19 cellular contexts compared by ENCODE assay signal in the genomic region with DNA sequence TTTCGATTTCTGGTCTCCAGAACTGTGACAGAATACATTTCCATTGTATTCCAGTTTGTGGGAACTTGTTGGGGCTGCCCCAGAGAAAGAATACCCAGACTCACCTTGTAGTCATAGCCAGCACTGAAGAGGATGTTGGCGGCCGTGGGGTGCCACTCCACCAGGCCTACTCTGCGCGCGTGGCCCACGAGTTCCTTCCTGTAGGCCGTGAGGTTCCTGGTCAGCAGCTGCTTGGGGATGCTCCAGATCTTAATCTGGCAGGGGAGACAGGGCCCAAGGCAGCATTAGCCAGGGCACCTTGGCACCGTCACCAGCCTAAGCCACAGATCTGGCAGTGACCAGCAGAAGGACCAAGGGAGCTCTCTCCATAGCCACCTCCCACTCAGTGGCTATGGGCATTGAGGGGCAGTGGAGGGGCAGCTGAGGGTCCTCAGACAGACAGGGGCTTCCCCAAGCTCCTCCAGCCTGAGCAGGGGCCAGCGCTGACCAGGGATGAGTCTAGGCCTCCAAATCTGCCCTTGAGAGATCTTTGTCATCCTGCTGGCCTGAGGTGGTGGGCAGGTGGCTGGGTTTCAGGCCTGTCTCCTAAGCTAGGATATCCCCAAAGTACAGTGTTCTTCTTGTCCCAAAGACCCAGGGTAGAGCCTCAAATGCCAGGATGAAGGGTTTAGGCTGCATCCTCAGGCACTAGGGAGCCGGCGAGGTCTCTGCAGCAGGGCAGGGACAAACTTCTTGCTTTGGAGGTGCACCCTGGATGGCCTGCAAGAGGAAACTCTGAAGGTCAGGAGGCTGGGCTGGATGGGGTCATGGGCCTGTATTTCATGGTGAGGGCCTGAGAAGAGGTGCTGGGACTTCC.
"Had no signal": no experiment of that assay in that cellular context is flagged by ENCODE, and none has a peak within 500 bp of the region (broad histone marks: within the 10 kb centered on the region; RNA-seq: fewer than 3 reads in every experiment).

No MANE protein-coding gene starts in this region.

- H3K27me3 ChIP-seq: colonic mucosa, gastrocnemius medialis, testis had no signal

- H3K4me3 Mint-ChIP-seq: activated CD4-positive, alpha-beta T cell treated with anti-CD3 and anti-CD28 coated beads for 36 hours; activated naive CD8-positive, alpha-beta T cell; neural crest cell; stimulated activated naive CD8-positive, alpha-beta T cell treated with anti-CD3 and anti-CD28 coated beads, Interleukin-15, amount 100 ng/mL, for 72 hours; T-helper 2 cell treated with Interferon-gamma antibody and Interleukin-4, amounts not matched to agents 5 μg/mL and 100 μg/mL, for 36 hours had no signal

- ATAC-seq: activated CD4-positive, alpha-beta T cell treated with anti-CD3 and anti-CD28 coated beads for 36 hours; gastrocnemius medialis; heart right ventricle; stimulated activated naive CD8-positive, alpha-beta T cell treated with anti-CD3 and anti-CD28 coated beads, Interleukin-15, amount 100 ng/mL, for 72 hours had no signal

- DNase-seq: activated CD4-positive, alpha-beta T cell treated with anti-CD3 and anti-CD28 coated beads for 36 hours; activated CD8-positive, alpha-beta memory T cell treated with anti-CD3 and anti-CD28 coated beads for 24 hours; anterior cingulate cortex; colonic mucosa; effector CD8-positive, alpha-beta T cell; gastrocnemius medialis; heart right ventricle; left ventricle myocardium inferior; mesendoderm; retina; stimulated activated CD4-positive, alpha-beta T cell treated with anti-CD3 and anti-CD28 coated beads, Interleukin-15, amount 100 ng/mL, for 24 hours; stimulated activated CD4-positive, alpha-beta T cell treated with anti-CD3 and anti-CD28 coated beads, Interleukin-4, amount 100 ng/mL, for 24 hours; stimulated activated naive CD8-positive, alpha-beta T cell treated with anti-CD3 and anti-CD28 coated beads, Interleukin-15, amount 100 ng/mL, for 72 hours; testis had no signal

- H3K27ac Mint-ChIP-seq: activated CD4-positive, alpha-beta T cell treated with anti-CD3 and anti-CD28 coated beads for 36 hours; activated naive CD8-positive, alpha-beta T cell; T-helper 2 cell treated with Interferon-gamma antibody and Interleukin-4, amounts not matched to agents 5 μg/mL and 100 μg/mL, for 36 hours had no signal

- H3K4me3 ChIP-seq: colonic mucosa, gastrocnemius medialis, heart right ventricle, left ventricle myocardium inferior, testis had no signal

- H3K9me3 Mint-ChIP-seq: neural crest cell; stimulated activated naive CD8-positive, alpha-beta T cell treated with anti-CD3 and anti-CD28 coated beads, Interleukin-15, amount 100 ng/mL, for 72 hours; T-helper 2 cell treated with Interferon-gamma antibody and Interleukin-4, amounts not matched to agents 5 μg/mL and 100 μg/mL, for 36 hours had no signal

- H3K4me1 Mint-ChIP-seq: activated CD4-positive, alpha-beta T cell treated with anti-CD3 and anti-CD28 coated beads for 36 hours; neural crest cell had no signal

- H3K27me3 Mint-ChIP-seq: activated CD4-positive, alpha-beta T cell treated with anti-CD3 and anti-CD28 coated beads for 36 hours; activated naive CD8-positive, alpha-beta T cell; stimulated activated naive CD8-positive, alpha-beta T cell treated with anti-CD3 and anti-CD28 coated beads, Interleukin-15, amount 100 ng/mL, for 72 hours had no signal

- H3K27ac ChIP-seq: colonic mucosa, epithelial cell of prostate, gastrocnemius medialis, heart right ventricle, left ventricle myocardium inferior, parathyroid adenoma, testis had no signal
